In the genomic region with DNA sequence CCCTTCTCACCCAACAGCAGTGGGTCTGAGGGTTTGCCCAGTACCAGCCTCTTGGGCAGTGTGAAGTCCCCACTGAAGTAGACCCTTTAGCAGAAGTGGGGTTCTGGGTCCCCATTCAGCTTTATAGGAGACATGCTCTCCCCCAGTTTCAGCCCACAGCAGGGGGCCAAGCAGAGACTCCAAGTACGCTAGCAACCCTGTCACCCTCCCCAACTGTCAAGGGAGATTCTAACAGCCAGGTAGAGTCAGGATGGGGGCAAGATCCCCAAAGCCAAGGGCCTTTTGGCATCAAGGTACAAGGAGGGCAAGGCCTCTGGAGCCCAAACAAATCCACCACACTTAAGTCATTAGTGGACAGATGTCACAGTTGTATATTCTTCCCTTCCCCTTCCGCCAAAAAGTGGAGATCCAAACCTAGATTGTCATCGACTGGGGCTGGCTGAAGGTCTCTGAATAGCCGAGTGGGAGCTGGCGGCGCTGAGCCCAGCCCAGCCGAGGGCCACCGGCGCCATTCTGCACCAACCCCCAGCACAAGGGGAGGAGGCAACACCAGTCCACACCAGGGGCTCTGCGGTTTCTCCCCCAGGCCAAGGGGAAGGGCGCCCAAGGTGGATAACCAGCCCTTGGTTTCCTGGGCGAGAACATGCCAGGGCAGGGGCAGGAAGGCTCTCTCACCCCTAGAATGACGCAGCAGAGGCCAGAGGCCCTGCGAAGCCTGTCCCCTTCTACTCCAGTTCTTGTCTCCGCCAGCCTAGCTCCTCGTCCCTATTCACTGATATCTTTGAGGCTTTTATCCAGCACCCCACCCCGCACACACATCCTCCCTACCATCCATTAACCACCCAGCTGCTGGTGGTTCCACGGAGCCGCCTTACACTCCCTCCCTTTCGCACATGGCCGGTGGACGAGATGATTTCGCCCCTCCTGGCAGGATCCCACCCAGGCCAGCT, we compare ENCODE assay signal across 9 cellular contexts. TPM values are rescaled to one million over a fixed set of nuclear protein-coding genes. Genes with fewer than 3 reads are reported as not detected.
A peak's percentile ranks its signal among the peaks of the same experiment; 100 is the strongest.
DNase-seq lines count a peak whose midpoint lies in the region; ATAC-seq and TF ChIP-seq lines count a peak whose summit lies in the region.
"Had no signal": no experiment of that assay in that cellular context is flagged by ENCODE, and none has a peak within 500 bp of the region (broad histone marks: within the 10 kb centered on the region; RNA-seq: fewer than 3 reads in every experiment).

No MANE protein-coding gene starts in this region.

- no peak overlapping the region for H4K5ac ChIP-seq in mesendoderm (ENCODE audit: low read length)

- H3K4me1 ChIP-seq in mesendoderm (ENCODE audit: control insufficient read depth, low read depth, low read length) (peaks cover 19% of the 10 kb centered on the region), transverse colon (peaks cover 0 to 8% (median 1%) of the 10 kb centered on the region in 4 donors)

- H2BK5ac ChIP-seq in mesendoderm (ENCODE audit: low read length), result peak overlapping the region; percentile 97

- TF ChIP-seq POLR2A in transverse colon (IDR thresholded peaks at IDR 0.05), result no peak

- peak overlapping the region; percentile 53 for H3K4me3 Mint-ChIP-seq in activated T-cell treated with anti-CD3 and anti-CD28 coated beads, Interleukin-2, amount 50 U/mL, for 24 hours

- intact Hi-C loops in transverse colon (cut with DNase I; ENCODE audit: low total_unique reads), result loop anchor here (2.0 kb wide), 1 partner anchor 33 kb away; no protein-coding TSS in a partner anchor

- no peaks in the 10 kb centered on the region for H3K9me3 ChIP-seq in transverse colon

- TF ChIP-seq CTCF in transverse colon (IDR thresholded peaks at IDR 0.05), result no peak

- no CpG with 5 or more reads among the region's 23 CpGs for WGBS in mesendoderm (ENCODE audit: extremely low coverage, insufficient coverage, low lambda C conversion rate)
- WGBS in transverse colon (ENCODE audit: low coverage in 1 of 2), 2 donors, result 73% methylated on average over 23 of the region's 23 CpGs; no CpG with 5 or more reads in 1 of the 2 donors

- H3K36me3 Mint-ChIP-seq in activated T-cell treated with anti-CD3 and anti-CD28 coated beads, Interleukin-2, amount 50 U/mL, for 24 hours (ENCODE audit: low read depth), result no peaks in the 10 kb centered on the region

- H3K27me3 ChIP-seq in mesendoderm (ENCODE audit: insufficient read depth, low read length, poor library complexity) (no peaks in the 10 kb centered on the region), transverse colon (peaks cover 42% of the 10 kb centered on the region)

- H3K4me2 ChIP-seq in mesendoderm (ENCODE audit: low read length), result peak overlapping the region; percentile 96

- peaks cover 43% of the 10 kb centered on the region for H3K27me3 Mint-ChIP-seq in activated T-cell treated with anti-CD3 and anti-CD28 coated beads, Interleukin-2, amount 50 U/mL, for 24 hours

- H3K4me1 Mint-ChIP-seq in activated T-cell treated with anti-CD3 and anti-CD28 coated beads, Interleukin-2, amount 50 U/mL, for 24 hours (ENCODE audit: low read depth), result peaks cover 8% of the 10 kb centered on the region

- H3K4me3 ChIP-seq in mesendoderm (ENCODE audit: low read length) (peak overlapping the region; percentile 83), transverse colon (peak overlapping the region; percentile 33 to 73 (median 62))

- peak overlapping the region; percentile 86 for H3K4ac ChIP-seq in mesendoderm (ENCODE audit: low read depth, low read length)

- H2BK120ac ChIP-seq in mesendoderm (ENCODE audit: low read depth, low read length), result no peak overlapping the region

- peak overlapping the region; percentile 97 for H3K27ac ChIP-seq in mesendoderm (ENCODE audit: low read depth, low read length)
- H3K27ac ChIP-seq in transverse colon, result peak overlapping the region; percentile 86 to 93 (median 90)

- POLR2A ChIA-PET in HEK293T (lab: Yijun Ruan, JAX), result no interaction called here

- no peak overlapping the region for H2BK15ac ChIP-seq in mesendoderm (replicated peaks; ENCODE audit: low read depth)

- no peak for DNase-seq in activated T-cell treated with anti-CD3 and anti-CD28 coated beads, Interleukin-2, amount 50 U/mL, for 24 hours
- DNase-seq in activated T-cell treated with anti-CD3 and anti-CD28 coated beads, Interleukin-2, amount 50 U/mL, for 48 hours, result no peak
- DNase-seq in ecto neural progenitor cell (ENCODE audit: low spot score) (peak; percentile 56), mesendoderm (peak; percentile 60), transverse colon (no peak), HEK293T (ENCODE audit: extremely low spot score) (no peak)
- no peak for DNase-seq in stimulated activated naive CD4-positive, alpha-beta T cell (lab: John Stamatoyannopoulos, UW)
- DNase-seq: stimulated activated CD4-positive, alpha-beta T cell treated with anti-CD3 and anti-CD28 coated beads, Interleukin-4, amount 100 ng/mL, for 24 hours had no signal

- ATAC-seq in GM19467 (IDR thresholded peaks at IDR 0.05; ENCODE audit: unreplicated experiment), result no peak

- peaks cover 2% of the 10 kb centered on the region for H3K79me1 ChIP-seq in mesendoderm (ENCODE audit: low read length)

- in situ Hi-C loops in transverse colon (cut with MboI; ENCODE audit: low pct_ligation_motif_present in 1 of 4, low pct_unique_long_range_greater_than_20kb in 1 of 4, low sequenced_read_pairs in 3 of 4), result no loop called here

- TF ChIP-seq EP300 in transverse colon (IDR thresholded peaks at IDR 0.05; ENCODE audit: low read depth), result no peak

- H3K18ac ChIP-seq in mesendoderm (ENCODE audit: low read length), result peak overlapping the region; percentile 99

- no peak overlapping the region for H3K27ac Mint-ChIP-seq in activated T-cell treated with anti-CD3 and anti-CD28 coated beads, Interleukin-2, amount 50 U/mL, for 24 hours

- no peaks in the 10 kb centered on the region for H3K36me3 ChIP-seq in mesendoderm (ENCODE audit: control insufficient read depth, insufficient read depth, low read length)
- no peaks in the 10 kb centered on the region for H3K36me3 ChIP-seq in transverse colon

- H3K79me2 ChIP-seq in mesendoderm (ENCODE audit: control insufficient read depth, insufficient read depth, low read length), result peaks cover 68% of the 10 kb centered on the region

- H4K8ac ChIP-seq in mesendoderm (ENCODE audit: low read depth, low read length), result no peak overlapping the region

- H3K9ac ChIP-seq in mesendoderm (ENCODE audit: low read length), result peak overlapping the region; percentile 98

- H3K9me3 Mint-ChIP-seq in activated T-cell treated with anti-CD3 and anti-CD28 coated beads, Interleukin-2, amount 50 U/mL, for 24 hours, result no peaks in the 10 kb centered on the region

- H2AK5ac ChIP-seq in mesendoderm (ENCODE audit: low read length), result peak overlapping the region; percentile 86

- CTCF ChIA-PET in HEK293T (lab: Yijun Ruan, JAX), result no interaction called here

- H3K56ac ChIP-seq in mesendoderm (ENCODE audit: low read length), result peak overlapping the region; percentile 99

- peak overlapping the region; percentile 100 for H3K23ac ChIP-seq in mesendoderm (ENCODE audit: low read length)

TF ChIP-seq in HEK293T, 16 proteins besides CTCF, POLR2A, EP300 and RAD21:
- TF ChIP-seq L3MBTL2 (conservative IDR thresholded peaks at IDR 0.05) (no peak; the same call in 1 of the 2 replicates), PKNOX1 (IDR thresholded peaks at IDR 0.05) (no peak), NFRKB (IDR thresholded peaks at IDR 0.05) (no peak), CTBP1 (IDR thresholded peaks at IDR 0.05; ENCODE audit: borderline replicate concordance) (no peak), HDGF (IDR thresholded peaks at IDR 0.05; ENCODE audit: borderline replicate concordance) (no peak), FOXA1 (IDR thresholded peaks at IDR 0.05) (no peak), FOXK2 (IDR thresholded peaks at IDR 0.05) (no peak), ZNF384 (IDR thresholded peaks at IDR 0.05) (no peak), SP1 (IDR thresholded peaks at IDR 0.05) (no peak), SUZ12 (IDR thresholded peaks at IDR 0.05) (no peak), ARNT (IDR thresholded peaks at IDR 0.05) (no peak)

RNA-seq across cellular contexts. Expression of gene RBPMS2, which starts 1.5 kb away (rescaled TPM):
- polyA plus RNA-seq in mesendoderm (2013, experiment 1 of 2), result 252 TPM
- polyA plus RNA-seq in mesendoderm (2013, experiment 2 of 2), result 256 TPM
- total RNA-seq in transverse colon, result 10 to 100 TPM in 2 of 4 donors, 1 to 10 TPM in 2; 4.4 to 27.7 (median 11.5) TPM

RNA-seq across cellular contexts. Expression of gene PIF1, which starts 51.6 kb away (rescaled TPM):
- 35.6 TPM for polyA plus RNA-seq in mesendoderm (2013, experiment 1 of 2)
- 34.6 TPM for polyA plus RNA-seq in mesendoderm (2013, experiment 2 of 2)
- 10 to 100 TPM in 1 of 4 donors, 1 to 10 TPM in 3; 1.1 to 49.8 (median 2.3) TPM for total RNA-seq in transverse colon

Comparison
In these comparisons a context has a peak if more than half of its experiments do, and no peak if none do; other contexts are left out.
1. DNase-seq: peak in ecto neural progenitor cell (single experiment) and mesendoderm (single experiment); none in activated T-cell treated with anti-CD3 and anti-CD28 coated beads, Interleukin-2, amount 50 U/mL, for 24 hours (single experiment), activated T-cell treated with anti-CD3 and anti-CD28 coated beads, Interleukin-2, amount 50 U/mL, for 48 hours (0 of 2), transverse colon (single experiment), HEK293T (single experiment) and stimulated activated naive CD4-positive, alpha-beta T cell (0 of 6).